8 cellular contexts compared by ENCODE assay signal in genomic region chr14:23095196-23096108, GRCh38. TPM values are rescaled to one million over a fixed set of nuclear protein-coding genes. Genes with fewer than 3 reads are reported as not detected.
DNase-seq lines count a peak whose midpoint lies in the region; ATAC-seq and TF ChIP-seq lines count a peak whose summit lies in the region.

TSS of gene C14orf119 (plus strand) at chr14:23095505. CDS start at chr14:23097659, 2,154 bp downstream.

- H3K4me1 Mint-ChIP-seq in CD14-positive monocyte = peaks cover 21% of the 10 kb centered on the region
- H3K4me1 Mint-ChIP-seq in activated CD8-positive, alpha-beta T cell treated with anti-CD3 and anti-CD28 coated beads, Interleukin-2, amount 10 ng/mL, durations not matched to agents 7 days and 5 days (ENCODE audit: low read depth) = peaks cover 33% of the 10 kb centered on the region

- no peaks in the 10 kb centered on the region for H3K27me3 Mint-ChIP-seq in CD14-positive monocyte (ENCODE audit: low read depth in 3 of 3)
- no peaks in the 10 kb centered on the region for H3K27me3 Mint-ChIP-seq in activated CD8-positive, alpha-beta T cell treated with anti-CD3 and anti-CD28 coated beads, Interleukin-2, amount 10 ng/mL, durations not matched to agents 7 days and 5 days (ENCODE audit: low read depth)

- H3K27ac ChIP-seq in HL-60 (replicated peaks) = peak within 1 kb of the TSS; percentile 97
- H3K27ac ChIP-seq in epithelial cell of prostate = peak within 1 kb of the TSS; percentile 96
- H3K27ac ChIP-seq in mucosa of rectum (ENCODE audit: low read depth in 2 of 2, low read length in 2 of 2) = peak within 1 kb of the TSS; percentile 99
- H3K27ac ChIP-seq in subcutaneous abdominal adipose tissue (ENCODE audit: low read depth, low read length) = peak within 1 kb of the TSS; percentile 98

- POLR2A ChIA-PET in activated CD8-positive, alpha-beta T cell treated with anti-CD3 and anti-CD28 coated beads, Interleukin-2, amount 10 ng/mL, durations not matched to agents 7 days and 5 days (lab: Charles Lee) = interaction anchor here (0.6 to 3.0 kb wide), 22 partner anchors 13 to 512 kb away, joined by 3 to 28 read pairs (median 5); partner anchors contain the start of genes CEBPE, HAUS4, PABPN1 and PPP1R3E

- no peaks in the 10 kb centered on the region for H3K9me3 Mint-ChIP-seq in CD14-positive monocyte
- H3K9me3 Mint-ChIP-seq in activated CD8-positive, alpha-beta T cell treated with anti-CD3 and anti-CD28 coated beads, Interleukin-2, amount 10 ng/mL, durations not matched to agents 7 days and 5 days (ENCODE audit: insufficient read depth) = no peaks in the 10 kb centered on the region

- H3K4me3 ChIP-seq in HL-60 (replicated peaks; ENCODE audit: insufficient read depth, low read length) = peak within 1 kb of the TSS; percentile 88
- H3K4me3 ChIP-seq in mucosa of rectum (ENCODE audit: low read length in 2 of 2) = peak within 1 kb of the TSS; percentile 97 to 99
- H3K4me3 ChIP-seq in subcutaneous abdominal adipose tissue (ENCODE audit: low read depth in 1 of 5, low read length in 5 of 5) = peak within 1 kb of the TSS; percentile 74 to 98 (median 97)

- TF ChIP-seq CTCF in CD14-positive monocyte (IDR thresholded peaks at IDR 0.05) (no peak), HL-60 (IDR thresholded peaks at IDR 0.05; ENCODE audit: insufficient read depth, low read length) (no peak)

- CTCF ChIA-PET in activated CD8-positive, alpha-beta T cell treated with anti-CD3 and anti-CD28 coated beads, Interleukin-2, amount 10 ng/mL, durations not matched to agents 7 days and 5 days (lab: Charles Lee) = interaction anchor here (0.7 to 5.2 kb wide), 28 partner anchors 11 to 525 kb away, joined by 3 to 96 read pairs (median 4); partner anchors contain the start of genes AJUBA, CDH24, CEBPE and HAUS4

- H3K4me1 ChIP-seq in mucosa of rectum (ENCODE audit: control insufficient read depth in 2 of 2, insufficient read depth in 2 of 2, low read length in 2 of 2) (peaks cover 19 to 20% of the 10 kb centered on the region in 2 donors), subcutaneous abdominal adipose tissue (ENCODE audit: control insufficient read depth in 5 of 5, insufficient read depth in 5 of 5, low read length in 5 of 5) (peaks cover 9 to 43% (median 36%) of the 10 kb centered on the region in 5 donors)

- intact Hi-C loops in CD14-positive monocyte (cut with micrococcal nuclease) = loop anchor here (5.0 to 10.0 kb wide), 2 partner anchors 189 to 227 kb away; partner anchors contain the start of genes HOMEZ (in 1 of the 2) and PABPN1 (in 1 of the 2)

- H3K36me3 Mint-ChIP-seq in CD14-positive monocyte = peaks cover 46 to 51% of the 10 kb centered on the region in 2 donors
- H3K36me3 Mint-ChIP-seq in activated CD8-positive, alpha-beta T cell treated with anti-CD3 and anti-CD28 coated beads, Interleukin-2, amount 10 ng/mL, durations not matched to agents 7 days and 5 days (ENCODE audit: low read depth) = peaks cover 45% of the 10 kb centered on the region

- peaks cover 28 to 40% of the 10 kb centered on the region in 2 donors for H3K36me3 ChIP-seq in mucosa of rectum (ENCODE audit: control insufficient read depth in 2 of 2, insufficient read depth in 2 of 2, low read length in 2 of 2)
- peaks cover 19 to 40% (median 30%) of the 10 kb centered on the region in 5 donors for H3K36me3 ChIP-seq in subcutaneous abdominal adipose tissue (ENCODE audit: control insufficient read depth in 5 of 5, insufficient read depth in 5 of 5, low read length in 5 of 5)

- no peak within 1 kb of the TSS for H3K27ac Mint-ChIP-seq in CD14-positive monocyte
- H3K27ac Mint-ChIP-seq in activated CD8-positive, alpha-beta T cell treated with anti-CD3 and anti-CD28 coated beads, Interleukin-2, amount 10 ng/mL, durations not matched to agents 7 days and 5 days = no peak within 1 kb of the TSS

- DNase-seq in CD14-positive monocyte (ENCODE audit: low spot score) (peak; percentile 100), HL-60 (ENCODE audit: low read depth in 1 of 2, low spot score in 1 of 2) (peak; percentile 97 to 100), epithelial cell of prostate (ENCODE audit: low read depth, low spot score) (peak; percentile 92), T1000 (lab: John Stamatoyannopoulos, UW) (no peak)
- peak; percentile 100 for DNase-seq in activated CD8-positive, alpha-beta T cell treated with anti-CD3 and anti-CD28 coated beads, Interleukin-2, amount 10 ng/mL, durations not matched to agents 7 days and 5 days

- H3K9me3 ChIP-seq in mucosa of rectum (ENCODE audit: control insufficient read depth in 2 of 2, low read length in 2 of 2) (no peaks in the 10 kb centered on the region), subcutaneous abdominal adipose tissue (ENCODE audit: control insufficient read depth in 5 of 5, low read length in 5 of 5) (no peaks in the 10 kb centered on the region)

- peak; percentile 82 for ATAC-seq in GM19463 (IDR thresholded peaks at IDR 0.05; ENCODE audit: unreplicated experiment)
- ATAC-seq in activated CD8-positive, alpha-beta T cell treated with anti-CD3 and anti-CD28 coated beads, Interleukin-2, amount 10 ng/mL, durations not matched to agents 7 days and 5 days = peak; percentile 94

- H3K27me3 ChIP-seq in HL-60 (ENCODE audit: insufficient read depth, poor library complexity, severe bottlenecking) (no peaks in the 10 kb centered on the region), mucosa of rectum (ENCODE audit: control insufficient read depth in 2 of 2, insufficient read depth in 2 of 2, low read length in 2 of 2) (no peaks in the 10 kb centered on the region), subcutaneous abdominal adipose tissue (ENCODE audit: control insufficient read depth in 5 of 5, insufficient read depth in 4 of 5, low read length in 5 of 5) (no peaks in the 10 kb centered on the region)

- peak within 1 kb of the TSS; percentile 99 for H3K9ac ChIP-seq in mucosa of rectum (ENCODE audit: low read depth in 1 of 2, low read length in 2 of 2)
- peak within 1 kb of the TSS; percentile 82 to 98 (median 97) for H3K9ac ChIP-seq in subcutaneous abdominal adipose tissue (ENCODE audit: low read length in 5 of 5)

- H3K4me3 Mint-ChIP-seq in CD14-positive monocyte = no peak within 1 kb of the TSS
- no peak within 1 kb of the TSS for H3K4me3 Mint-ChIP-seq in activated CD8-positive, alpha-beta T cell treated with anti-CD3 and anti-CD28 coated beads, Interleukin-2, amount 10 ng/mL, durations not matched to agents 7 days and 5 days

RNA-seq across cellular contexts. Expression of gene C14orf119, which starts in this region (rescaled TPM):
- polyA plus RNA-seq in CD14-positive monocyte = 100 to 1,000 TPM; 106 to 110 TPM
- total RNA-seq in activated CD8-positive, alpha-beta T cell treated with anti-CD3 and anti-CD28 coated beads, Interleukin-2, amount 10 ng/mL, durations not matched to agents 7 days and 5 days = 10 to 100 TPM; 46.0 to 47.0 TPM
